8 cellular contexts compared by ENCODE assay signal in genomic region chr12:53746592-53747491, GRCh38. TPM values are rescaled to one million over a fixed set of nuclear protein-coding genes. Genes with fewer than 3 reads are reported as not detected.
DNase-seq lines count a peak whose midpoint lies in the region; ATAC-seq and TF ChIP-seq lines count a peak whose summit lies in the region.

No MANE protein-coding gene starts in this region.

- peak; percentile 98 to 99 for TF ChIP-seq RAD21 in liver (IDR thresholded peaks at IDR 0.05)

- H3K27me3 ChIP-seq in liver (ENCODE audit: control insufficient read depth in 4 of 4, insufficient read depth in 4 of 4, low read length in 3 of 4), result peaks cover 0 to 26% (median 4%) of the 10 kb centered on the region in 4 donors

- no peak overlapping the region for H3K4me3 ChIP-seq in liver (ENCODE audit: low read depth in 1 of 3, low read length in 3 of 3)

- peak overlapping the region in 1 of 2 donors; percentile 20 for H3K9ac ChIP-seq in liver (ENCODE audit: low read depth in 1 of 2, low read length in 2 of 2)

- ATAC-seq in HG03432 (IDR thresholded peaks at IDR 0.05; ENCODE audit: unreplicated experiment), result peak; percentile 41
- ATAC-seq in HG02588 (IDR thresholded peaks at IDR 0.05; ENCODE audit: unreplicated experiment), result no peak

- H3K9me3 ChIP-seq in liver (ENCODE audit: control insufficient read depth in 4 of 4, low read length in 3 of 4), result no peaks in the 10 kb centered on the region

- peak; percentile 100 for TF ChIP-seq CTCF in liver (IDR thresholded peaks at IDR 0.05; ENCODE audit: low read depth, low read length, missing input control)

- H3K36me3 ChIP-seq in liver (ENCODE audit: control insufficient read depth in 4 of 4, insufficient read depth in 3 of 4, low read depth in 1 of 4, low read length in 3 of 4), result no peaks in the 10 kb centered on the region

- WGBS in liver, result 5% methylated on average over 25 of the region's 25 CpGs

- H3K27ac ChIP-seq in cingulate gyrus (ENCODE audit: low read depth, low read length) (peak overlapping the region; percentile 10), liver (ENCODE audit: low read depth in 1 of 2, low read length in 2 of 2) (no peak overlapping the region)

- DNase-seq in DMS153 treated with DMSO at 0.1 percent for 48 hours (lab: John Stamatoyannopoulos, UW; ENCODE audit: unreplicated experiment) (peak; percentile 74), NCI-H69 (lab: John Stamatoyannopoulos, UW) (peak; percentile 92)
- DNase-seq in activated CD4-positive, alpha-beta T cell treated with anti-CD3 and anti-CD28 coated beads, Interleukin-2, amount 50 U/mL, for 24 hours (ENCODE audit: low read depth in 1 of 2, low spot score in 1 of 2), result peak; percentile 75 to 83
- peak; percentile 91 for DNase-seq in stimulated activated CD4-positive, alpha-beta T cell treated with anti-CD3 and anti-CD28 coated beads, Interleukin-4, amount 100 ng/mL, for 24 hours

- peaks cover 8 to 19% (median 13%) of the 10 kb centered on the region in 4 donors for H3K4me1 ChIP-seq in liver (ENCODE audit: control insufficient read depth in 4 of 4, insufficient read depth in 4 of 4, low read length in 3 of 4)

TF ChIP-seq in liver, 16 proteins besides CTCF, POLR2A, EP300 and RAD21:
- TF ChIP-seq FOXA2 (IDR thresholded peaks at IDR 0.05), result no peak
- no peak for TF ChIP-seq SP1 (IDR thresholded peaks at IDR 0.05)
- no peak for TF ChIP-seq JUND (IDR thresholded peaks at IDR 0.05)
- TF ChIP-seq RXRA (IDR thresholded peaks at IDR 0.05), result peak in 1 of 2 donors; percentile 19
- peak; percentile 57 for TF ChIP-seq FOXA1 (IDR thresholded peaks at IDR 0.05)
- no peak for TF ChIP-seq ATF3 (IDR thresholded peaks at IDR 0.05)
- no peak for TF ChIP-seq ZBTB33 (IDR thresholded peaks at IDR 0.05)
- TF ChIP-seq GABPA (IDR thresholded peaks at IDR 0.05 in 1 of 2, conservative IDR thresholded peaks at IDR 0.05 in 1 of 2), result no peak
- no peak for TF ChIP-seq REST (IDR thresholded peaks at IDR 0.05)
- TF ChIP-seq EGR1 (IDR thresholded peaks at IDR 0.05; ENCODE audit: low read depth in 2 of 2), result no peak

RNA-seq across cellular contexts. Expression of gene CISTR, which starts 4.9 kb away (rescaled TPM):
- total RNA-seq in liver, result not detected
- not detected for polyA plus RNA-seq in liver

RNA-seq across cellular contexts. Expression of gene CALCOCO1, which starts 19.6 kb away (rescaled TPM):
- 10 to 100 TPM; 61.2 to 67.4 TPM for total RNA-seq in liver
- polyA plus RNA-seq in liver, result 10 to 100 TPM; 24.4 to 25.2 TPM
